In genomic region chr3:58015524-58015915, GRCh38 we compare ENCODE assay signal across 1 cellular context.
TF ChIP-seq lines count a peak whose summit lies in the region.

No MANE protein-coding gene starts in this region.

TF ChIP-seq in WTC11, 78 proteins besides CTCF, POLR2A, EP300 and RAD21 (continued from another document):
- TF ChIP-seq E2F1 (CRISPR knock-in tag; IDR thresholded peaks at IDR 0.05): no peak
